Comparison of ENCODE assay signal across 8 cellular contexts in the genomic region with DNA sequence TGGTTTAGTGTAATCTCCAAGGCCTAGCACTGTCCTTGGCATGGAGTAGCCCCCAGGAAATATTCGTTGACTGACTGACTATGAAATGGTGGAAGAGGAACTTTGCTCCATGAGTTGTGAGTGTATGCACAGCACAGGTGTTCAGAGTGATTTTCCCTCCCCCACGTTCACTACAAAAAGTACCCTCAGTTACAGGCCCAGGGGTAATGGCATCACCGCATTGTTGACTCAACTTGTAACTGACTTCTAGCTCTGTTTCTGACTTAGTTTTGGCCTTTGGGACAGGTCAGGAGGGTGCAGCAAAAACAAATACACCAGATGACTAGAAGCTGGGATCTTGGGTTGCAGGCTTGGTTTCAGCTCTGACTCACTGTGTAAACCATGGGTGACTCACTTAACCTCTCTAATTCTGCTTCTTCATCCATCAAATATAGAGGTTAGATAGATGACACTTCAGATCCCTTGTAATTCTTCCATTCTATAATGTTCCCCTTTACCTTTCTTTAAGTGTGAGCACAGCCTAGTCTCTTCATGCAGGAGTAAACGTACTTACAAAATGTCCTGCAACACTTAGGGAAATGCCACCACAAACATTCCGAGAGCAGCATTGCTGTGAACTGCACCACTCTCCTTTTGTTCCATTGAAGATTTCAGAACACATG.
DNase-seq lines count a peak whose midpoint lies in the region; ATAC-seq and TF ChIP-seq lines count a peak whose summit lies in the region.

No MANE protein-coding gene starts in this region.

- no peak overlapping the region for H3K9ac ChIP-seq in IMR-90 (ENCODE audit: low read depth, low read length)

- H3K36me3 ChIP-seq in IMR-90 (ENCODE audit: control insufficient read depth, insufficient read depth, low read length): no peaks in the 10 kb centered on the region
- no peaks in the 10 kb centered on the region for H3K36me3 ChIP-seq in hepatocyte (replicated peaks; ENCODE audit: insufficient read depth, low read depth)
- no peaks in the 10 kb centered on the region for H3K36me3 ChIP-seq in GM23338 (ENCODE audit: insufficient read depth)

- peak overlapping the region; percentile 25; the same call in 1 of the 2 replicates for H4K91ac ChIP-seq in IMR-90 (ENCODE audit: insufficient read depth, low read depth, low read length)

- peaks cover 55% of the 10 kb centered on the region for H3K4me1 Mint-ChIP-seq in stimulated activated memory B cell treated with anti-CD40 and anti-IgM and Interleukin-4, amounts not matched to agents 10 μg/mL and 1 μg/mL and 100 μg/mL, for 72 hours
- no peaks in the 10 kb centered on the region for H3K4me1 Mint-ChIP-seq in glutamatergic neuron (ENCODE audit: low read depth, unreplicated experiment)
- H3K4me1 Mint-ChIP-seq in GM23338: peaks cover 8% of the 10 kb centered on the region; the same call in 1 of the 3 replicates

- peak; percentile 96 for ATAC-seq in GM21619 (IDR thresholded peaks at IDR 0.05; ENCODE audit: unreplicated experiment)
- peak; percentile 97 for ATAC-seq in IMR-90 (ENCODE audit: low read depth)
- ATAC-seq in stimulated activated memory B cell treated with anti-CD40 and anti-IgM and Interleukin-4, amounts not matched to agents 10 μg/mL and 1 μg/mL and 100 μg/mL, for 72 hours: peak; percentile 94
- ATAC-seq in GM23338: no peak

- CTCF ChIA-PET in IMR-90 (lab: Yijun Ruan, JAX): interaction anchor here (1.1 kb wide), 1 partner anchor 42 kb away, joined by 4 read pairs; no protein-coding TSS in a partner anchor

- H4K20me1 ChIP-seq in IMR-90 (ENCODE audit: insufficient read depth, low read length): peaks cover 8% of the 10 kb centered on the region; the same call in 1 of the 2 replicates
- H4K20me1 ChIP-seq in hepatocyte (ENCODE audit: insufficient read depth, poor library complexity, severe bottlenecking): no peaks in the 10 kb centered on the region
- no peaks in the 10 kb centered on the region for H4K20me1 ChIP-seq in GM23338 (replicated peaks; ENCODE audit: insufficient read depth)

- H2AFZ ChIP-seq in IMR-90 (replicated peaks; ENCODE audit: low read length, poor library complexity): no peak overlapping the region
- no peak overlapping the region for H2AFZ ChIP-seq in hepatocyte
- H2AFZ ChIP-seq in GM23338: no peak overlapping the region

- H3K27me3 Mint-ChIP-seq in stimulated activated memory B cell treated with anti-CD40 and anti-IgM and Interleukin-4, amounts not matched to agents 10 μg/mL and 1 μg/mL and 100 μg/mL, for 72 hours: no peaks in the 10 kb centered on the region
- H3K27me3 Mint-ChIP-seq in glutamatergic neuron (ENCODE audit: unreplicated experiment): no peaks in the 10 kb centered on the region
- peaks cover 2% of the 10 kb centered on the region for H3K27me3 Mint-ChIP-seq in GM23338 (ENCODE audit: insufficient read depth, low read depth, poor library complexity)

- H3K4me2 ChIP-seq in IMR-90 (ENCODE audit: low read depth, low read length) (peak overlapping the region; percentile 45), hepatocyte (peak overlapping the region; percentile 26), GM23338 (no peak overlapping the region)

- no peak overlapping the region for H2BK15ac ChIP-seq in IMR-90 (ENCODE audit: low read depth, low read length)

- H4K8ac ChIP-seq in IMR-90 (ENCODE audit: low read depth in 2 of 2, low read length in 2 of 2): no peak overlapping the region

- no peak overlapping the region for H4K5ac ChIP-seq in IMR-90 (ENCODE audit: low read depth, low read length)

- no peaks in the 10 kb centered on the region for H3K79me1 ChIP-seq in IMR-90 (ENCODE audit: low read depth in 1 of 2, low read length in 2 of 2)

- H3K4me1 ChIP-seq in IMR-90 (ENCODE audit: control insufficient read depth, insufficient read depth, low read length) (peaks cover 8% of the 10 kb centered on the region), hepatocyte (ENCODE audit: insufficient read depth) (peaks cover 21% of the 10 kb centered on the region), GM23338 (ENCODE audit: insufficient read depth) (no peaks in the 10 kb centered on the region)

- no peak overlapping the region for H3K4me3 ChIP-seq in IMR-90 (ENCODE audit: insufficient read depth, low read depth, low read length)
- H3K4me3 ChIP-seq in hepatocyte: no peak overlapping the region
- H3K4me3 ChIP-seq in GM23338: no peak overlapping the region

- H3K56ac ChIP-seq in IMR-90 (ENCODE audit: extremely low read depth, insufficient read depth, low read length): no peak overlapping the region

- no peaks in the 10 kb centered on the region for H3K9me3 ChIP-seq in IMR-90 (ENCODE audit: control insufficient read depth, insufficient read depth, low read length)
- no peaks in the 10 kb centered on the region for H3K9me3 ChIP-seq in hepatocyte (ENCODE audit: low read depth)

- peak overlapping the region; percentile 62; the same call in 1 of the 2 replicates for H3K4ac ChIP-seq in IMR-90 (ENCODE audit: low read depth, low read length)

- H3K9me2 ChIP-seq in hepatocyte (replicated peaks; ENCODE audit: insufficient read depth): no peaks in the 10 kb centered on the region
- no peaks in the 10 kb centered on the region for H3K9me2 ChIP-seq in GM23338 (ENCODE audit: insufficient read depth)

- peak overlapping the region; percentile 45 for H3K4me3 Mint-ChIP-seq in stimulated activated memory B cell treated with anti-CD40 and anti-IgM and Interleukin-4, amounts not matched to agents 10 μg/mL and 1 μg/mL and 100 μg/mL, for 72 hours
- H3K4me3 Mint-ChIP-seq in glutamatergic neuron (ENCODE audit: unreplicated experiment) (no peak overlapping the region), GM23338 (no peak overlapping the region)

- intact Hi-C loops in IMR-90 (cut with micrococcal nuclease): no loop called here

- H3F3A ChIP-seq in GM23338 (replicated peaks; ENCODE audit: low read depth): no peaks in the 10 kb centered on the region

- H3K27ac ChIP-seq in IMR-90 (ENCODE audit: insufficient read depth, low read length) (no peak overlapping the region), hepatocyte (peak overlapping the region; percentile 87), GM23338 (ENCODE audit: low read depth) (no peak overlapping the region)

- in situ Hi-C loops in IMR-90 (cut with MboI; ENCODE audit: low sequenced_read_pairs): no loop called here

- H3K36me3 Mint-ChIP-seq in stimulated activated memory B cell treated with anti-CD40 and anti-IgM and Interleukin-4, amounts not matched to agents 10 μg/mL and 1 μg/mL and 100 μg/mL, for 72 hours: peaks cover 5% of the 10 kb centered on the region
- H3K36me3 Mint-ChIP-seq in glutamatergic neuron (ENCODE audit: unreplicated experiment) (no peaks in the 10 kb centered on the region), GM23338 (ENCODE audit: low read depth) (no peaks in the 10 kb centered on the region)

- peak overlapping the region; percentile 89 for H3K27ac Mint-ChIP-seq in stimulated activated memory B cell treated with anti-CD40 and anti-IgM and Interleukin-4, amounts not matched to agents 10 μg/mL and 1 μg/mL and 100 μg/mL, for 72 hours
- H3K27ac Mint-ChIP-seq in glutamatergic neuron (ENCODE audit: unreplicated experiment) (no peak overlapping the region), GM23338 (no peak overlapping the region)

- BruUV-seq in IMR-90 (replicated peaks; lab: Mats Ljungman, UMichigan): no TSS peak

- no peak for TF ChIP-seq POLR2A in IMR-90 (IDR thresholded peaks at IDR 0.05; ENCODE audit: low read depth, low read length)

- no CpG with 5 or more reads among the region's 5 CpGs for WGBS in IMR-90 (ENCODE audit: extremely low coverage in 2 of 2, insufficient read length in 1 of 2), 2 experiments
- 57% methylated on average over 5 of the region's 5 CpGs for WGBS in hepatocyte (ENCODE audit: low lambda C conversion rate, missing lambda C conversion rate)

- 0 out of 2 replicates have a peak overlapping the region, but pooled peaks have one; percentile 3 for H2AK5ac ChIP-seq in IMR-90 (ENCODE audit: low read depth, low read length)

- no peak overlapping the region; the same call in 1 of the 2 replicates for H3K18ac ChIP-seq in IMR-90 (ENCODE audit: low read depth, low read length)

- no peak overlapping the region for H2AK9ac ChIP-seq in IMR-90 (replicated peaks; ENCODE audit: low read depth, low read length, poor library complexity)

- H3K14ac ChIP-seq in IMR-90 (replicated peaks; ENCODE audit: low read depth, low read length): no peak overlapping the region

- no peak overlapping the region for H3K23ac ChIP-seq in IMR-90 (ENCODE audit: low read depth, low read length)

- H2BK5ac ChIP-seq in IMR-90 (ENCODE audit: low read depth, low read length, poor library complexity, severe bottlenecking): no peak overlapping the region

- TF ChIP-seq RAD21 in IMR-90 (IDR thresholded peaks at IDR 0.05; ENCODE audit: low read length): no peak; the same call in 1 of the 2 replicates

- TF ChIP-seq CTCF in IMR-90 (conservative IDR thresholded peaks at IDR 0.05; ENCODE audit: low read depth, low read length) (no peak), hepatocyte (IDR thresholded peaks at IDR 0.05; ENCODE audit: poor library complexity) (no peak), glutamatergic neuron (IDR thresholded peaks at IDR 0.05; ENCODE audit: partially characterized antibody, unreplicated experiment) (no peak), GM23338 (conservative IDR thresholded peaks at IDR 0.05; ENCODE audit: low read depth in 2 of 2) (no peak)

- H3K79me2 ChIP-seq in hepatocyte: no peaks in the 10 kb centered on the region
- no peaks in the 10 kb centered on the region for H3K79me2 ChIP-seq in GM23338 (replicated peaks; ENCODE audit: insufficient read depth)

- DNase-seq in GM03348 (ENCODE audit: low spot score): peak; percentile 80
- DNase-seq in IMR-90: peak; percentile 88
- DNase-seq in activated CD8-positive, alpha-beta memory T cell treated with anti-CD3 and anti-CD28 coated beads, Interleukin-2, amount 50 U/mL, for 24 hours (ENCODE audit: extremely low read depth): peak; percentile 40
- DNase-seq in hepatocyte (ENCODE audit: low spot score): peak; percentile 77
- no peak for DNase-seq in glutamatergic neuron
- DNase-seq in GM23338 (ENCODE audit: low spot score): no peak

- peaks cover 9% of the 10 kb centered on the region for H3K9me1 ChIP-seq in IMR-90 (ENCODE audit: insufficient read depth, low read length)

- dilution Hi-C loops in IMR-90 (cut with HindIII; ENCODE audit: low sequenced_read_pairs, unreplicated experiment): no loop called here

- 0 out of 2 replicates have a peak overlapping the region, but pooled peaks have one; percentile 26 for H2BK20ac ChIP-seq in IMR-90 (ENCODE audit: low read depth, low read length)

- H3K9me3 Mint-ChIP-seq in stimulated activated memory B cell treated with anti-CD40 and anti-IgM and Interleukin-4, amounts not matched to agents 10 μg/mL and 1 μg/mL and 100 μg/mL, for 72 hours: no peaks in the 10 kb centered on the region
- H3K9me3 Mint-ChIP-seq in glutamatergic neuron (ENCODE audit: unreplicated experiment) (no peaks in the 10 kb centered on the region), GM23338 (no peaks in the 10 kb centered on the region)

- POLR2A ChIA-PET in IMR-90 (lab: Charles Lee; ENCODE audit: unreplicated experiment): no interaction called here

- peak overlapping the region; percentile 7; the same call in 1 of the 2 replicates for H2BK120ac ChIP-seq in IMR-90 (ENCODE audit: low read depth, low read length)

- peaks cover 25% of the 10 kb centered on the region for H3K27me3 ChIP-seq in IMR-90 (ENCODE audit: control insufficient read depth, insufficient read depth, low read length)
- no peaks in the 10 kb centered on the region for H3K27me3 ChIP-seq in hepatocyte
- H3K27me3 ChIP-seq in GM23338 (ENCODE audit: insufficient read depth): no peaks in the 10 kb centered on the region

Comparison
In these comparisons a context has a peak if more than half of its experiments do, and no peak if none do; other contexts are left out.
1. DNase-seq: peak in GM03348 (single experiment), IMR-90 (single experiment), activated CD8-positive, alpha-beta memory T cell treated with anti-CD3 and anti-CD28 coated beads, Interleukin-2, amount 50 U/mL, for 24 hours (single experiment) and hepatocyte (single experiment); none in glutamatergic neuron (single experiment) and GM23338 (single experiment).